In the genomic region with DNA sequence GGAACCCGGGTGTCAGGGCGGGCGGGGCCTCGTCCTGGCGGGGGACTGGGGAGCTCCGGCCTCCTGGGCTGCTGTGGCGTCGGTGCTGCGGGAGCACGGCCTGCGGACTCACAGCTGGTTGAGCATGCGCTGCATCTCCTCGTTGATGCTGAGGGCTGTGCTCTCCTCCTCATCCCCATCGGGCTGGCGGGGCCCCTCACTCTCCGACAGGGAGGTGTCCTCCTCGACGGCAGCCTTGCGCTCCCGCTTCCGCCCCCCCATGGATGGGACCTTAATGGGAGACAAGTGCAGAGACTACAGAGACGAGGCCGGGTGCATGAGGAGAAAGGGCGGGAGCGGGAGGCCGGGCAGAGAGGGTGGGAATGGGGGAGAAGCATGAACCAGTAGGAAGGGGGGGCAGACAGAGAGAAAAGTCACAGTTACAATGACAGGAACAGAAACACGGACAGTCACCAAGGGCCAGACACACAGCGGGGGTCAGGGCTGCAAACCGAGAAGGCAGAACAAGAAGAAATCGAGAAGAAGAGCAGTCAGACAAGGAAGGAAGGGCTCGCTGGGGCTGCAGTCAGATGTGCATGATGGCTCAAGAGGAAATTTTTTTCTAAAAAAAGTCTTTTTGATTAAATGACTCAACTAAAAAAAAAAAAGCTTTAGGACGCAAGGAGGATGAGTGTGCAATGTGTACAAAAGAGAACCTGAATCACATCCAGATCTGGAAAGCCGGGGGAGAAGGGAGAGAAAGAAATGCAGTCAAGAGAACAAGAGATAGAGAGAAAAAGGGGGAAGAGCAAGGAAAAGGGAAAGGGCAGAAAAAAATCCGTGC, we compare ENCODE assay signal across 1 cellular context.
TF ChIP-seq lines count a peak whose summit lies in the region.

No MANE protein-coding gene starts in this region.

TF ChIP-seq in GM23338, 12 proteins besides CTCF, POLR2A, EP300 and RAD21 (continued from another document):
- TF ChIP-seq, protein P1, sequence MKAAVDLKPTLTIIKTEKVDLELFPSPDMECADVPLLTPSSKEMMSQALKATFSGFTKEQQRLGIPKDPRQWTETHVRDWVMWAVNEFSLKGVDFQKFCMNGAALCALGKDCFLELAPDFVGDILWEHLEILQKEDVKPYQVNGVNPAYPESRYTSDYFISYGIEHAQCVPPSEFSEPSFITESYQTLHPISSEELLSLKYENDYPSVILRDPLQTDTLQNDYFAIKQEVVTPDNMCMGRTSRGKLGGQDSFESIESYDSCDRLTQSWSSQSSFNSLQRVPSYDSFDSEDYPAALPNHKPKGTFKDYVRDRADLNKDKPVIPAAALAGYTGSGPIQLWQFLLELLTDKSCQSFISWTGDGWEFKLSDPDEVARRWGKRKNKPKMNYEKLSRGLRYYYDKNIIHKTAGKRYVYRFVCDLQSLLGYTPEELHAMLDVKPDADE (IDR thresholded peaks at IDR 0.05): no peak
- TF ChIP-seq EZH2phosphoT487 (IDR thresholded peaks at IDR 0.05; ENCODE audit: unreplicated experiment): no peak
- TF ChIP-seq CREB1 (CRISPR knock-in tag; IDR thresholded peaks at IDR 0.05; ENCODE audit: low read depth): no peak
- no peak for TF ChIP-seq POLR2AphosphoS5 (IDR thresholded peaks at IDR 0.05; ENCODE audit: low read depth)
- TF ChIP-seq, protein P2, sequence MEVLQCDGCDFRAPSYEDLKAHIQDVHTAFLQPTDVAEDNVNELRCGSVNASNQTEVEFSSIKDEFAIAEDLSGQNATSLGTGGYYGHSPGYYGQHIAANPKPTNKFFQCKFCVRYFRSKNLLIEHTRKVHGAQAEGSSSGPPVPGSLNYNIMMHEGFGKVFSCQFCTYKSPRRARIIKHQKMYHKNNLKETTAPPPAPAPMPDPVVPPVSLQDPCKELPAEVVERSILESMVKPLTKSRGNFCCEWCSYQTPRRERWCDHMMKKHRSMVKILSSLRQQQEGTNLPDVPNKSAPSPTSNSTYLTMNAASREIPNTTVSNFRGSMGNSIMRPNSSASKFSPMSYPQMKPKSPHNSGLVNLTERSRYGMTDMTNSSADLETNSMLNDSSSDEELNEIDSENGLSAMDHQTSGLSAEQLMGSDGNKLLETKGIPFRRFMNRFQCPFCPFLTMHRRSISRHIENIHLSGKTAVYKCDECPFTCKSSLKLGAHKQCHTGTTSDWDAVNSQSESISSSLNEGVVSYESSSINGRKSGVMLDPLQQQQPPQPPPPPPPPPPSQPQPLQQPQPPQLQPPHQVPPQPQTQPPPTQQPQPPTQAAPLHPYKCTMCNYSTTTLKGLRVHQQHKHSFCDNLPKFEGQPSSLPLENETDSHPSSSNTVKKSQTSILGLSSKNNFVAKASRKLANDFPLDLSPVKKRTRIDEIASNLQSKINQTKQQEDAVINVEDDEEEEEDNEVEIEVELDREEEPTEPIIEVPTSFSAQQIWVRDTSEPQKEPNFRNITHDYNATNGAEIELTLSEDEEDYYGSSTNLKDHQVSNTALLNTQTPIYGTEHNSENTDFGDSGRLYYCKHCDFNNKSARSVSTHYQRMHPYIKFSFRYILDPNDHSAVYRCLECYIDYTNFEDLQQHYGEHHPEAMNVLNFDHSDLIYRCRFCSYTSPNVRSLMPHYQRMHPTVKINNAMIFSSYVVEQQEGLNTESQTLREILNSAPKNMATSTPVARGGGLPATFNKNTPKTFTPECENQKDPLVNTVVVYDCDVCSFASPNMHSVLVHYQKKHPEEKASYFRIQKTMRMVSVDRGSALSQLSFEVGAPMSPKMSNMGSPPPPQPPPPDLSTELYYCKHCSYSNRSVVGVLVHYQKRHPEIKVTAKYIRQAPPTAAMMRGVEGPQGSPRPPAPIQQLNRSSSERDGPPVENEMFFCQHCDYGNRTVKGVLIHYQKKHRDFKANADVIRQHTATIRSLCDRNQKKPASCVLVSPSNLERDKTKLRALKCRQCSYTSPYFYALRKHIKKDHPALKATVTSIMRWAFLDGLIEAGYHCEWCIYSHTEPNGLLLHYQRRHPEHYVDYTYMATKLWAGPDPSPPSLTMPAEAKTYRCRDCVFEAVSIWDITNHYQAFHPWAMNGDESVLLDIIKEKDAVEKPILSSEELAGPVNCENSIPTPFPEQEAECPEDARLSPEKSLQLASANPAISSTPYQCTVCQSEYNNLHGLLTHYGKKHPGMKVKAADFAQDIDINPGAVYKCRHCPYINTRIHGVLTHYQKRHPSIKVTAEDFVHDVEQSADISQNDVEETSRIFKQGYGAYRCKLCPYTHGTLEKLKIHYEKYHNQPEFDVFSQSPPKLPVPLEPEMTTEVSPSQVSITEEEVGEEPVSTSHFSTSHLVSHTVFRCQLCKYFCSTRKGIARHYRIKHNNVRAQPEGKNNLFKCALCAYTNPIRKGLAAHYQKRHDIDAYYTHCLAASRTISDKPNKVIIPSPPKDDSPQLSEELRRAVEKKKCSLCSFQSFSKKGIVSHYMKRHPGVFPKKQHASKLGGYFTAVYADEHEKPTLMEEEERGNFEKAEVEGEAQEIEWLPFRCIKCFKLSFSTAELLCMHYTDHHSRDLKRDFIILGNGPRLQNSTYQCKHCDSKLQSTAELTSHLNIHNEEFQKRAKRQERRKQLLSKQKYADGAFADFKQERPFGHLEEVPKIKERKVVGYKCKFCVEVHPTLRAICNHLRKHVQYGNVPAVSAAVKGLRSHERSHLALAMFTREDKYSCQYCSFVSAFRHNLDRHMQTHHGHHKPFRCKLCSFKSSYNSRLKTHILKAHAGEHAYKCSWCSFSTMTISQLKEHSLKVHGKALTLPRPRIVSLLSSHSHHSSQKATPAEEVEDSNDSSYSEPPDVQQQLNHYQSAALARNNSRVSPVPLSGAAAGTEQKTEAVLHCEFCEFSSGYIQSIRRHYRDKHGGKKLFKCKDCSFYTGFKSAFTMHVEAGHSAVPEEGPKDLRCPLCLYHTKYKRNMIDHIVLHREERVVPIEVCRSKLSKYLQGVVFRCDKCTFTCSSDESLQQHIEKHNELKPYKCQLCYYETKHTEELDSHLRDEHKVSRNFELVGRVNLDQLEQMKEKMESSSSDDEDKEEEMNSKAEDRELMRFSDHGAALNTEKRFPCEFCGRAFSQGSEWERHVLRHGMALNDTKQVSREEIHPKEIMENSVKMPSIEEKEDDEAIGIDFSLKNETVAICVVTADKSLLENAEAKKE (CRISPR knock-in tag; IDR thresholded peaks at IDR 0.05): no peak
- no peak for TF ChIP-seq ZNF331 (CRISPR knock-in tag; IDR thresholded peaks at IDR 0.05; ENCODE audit: low read depth)
- TF ChIP-seq, protein P3, sequence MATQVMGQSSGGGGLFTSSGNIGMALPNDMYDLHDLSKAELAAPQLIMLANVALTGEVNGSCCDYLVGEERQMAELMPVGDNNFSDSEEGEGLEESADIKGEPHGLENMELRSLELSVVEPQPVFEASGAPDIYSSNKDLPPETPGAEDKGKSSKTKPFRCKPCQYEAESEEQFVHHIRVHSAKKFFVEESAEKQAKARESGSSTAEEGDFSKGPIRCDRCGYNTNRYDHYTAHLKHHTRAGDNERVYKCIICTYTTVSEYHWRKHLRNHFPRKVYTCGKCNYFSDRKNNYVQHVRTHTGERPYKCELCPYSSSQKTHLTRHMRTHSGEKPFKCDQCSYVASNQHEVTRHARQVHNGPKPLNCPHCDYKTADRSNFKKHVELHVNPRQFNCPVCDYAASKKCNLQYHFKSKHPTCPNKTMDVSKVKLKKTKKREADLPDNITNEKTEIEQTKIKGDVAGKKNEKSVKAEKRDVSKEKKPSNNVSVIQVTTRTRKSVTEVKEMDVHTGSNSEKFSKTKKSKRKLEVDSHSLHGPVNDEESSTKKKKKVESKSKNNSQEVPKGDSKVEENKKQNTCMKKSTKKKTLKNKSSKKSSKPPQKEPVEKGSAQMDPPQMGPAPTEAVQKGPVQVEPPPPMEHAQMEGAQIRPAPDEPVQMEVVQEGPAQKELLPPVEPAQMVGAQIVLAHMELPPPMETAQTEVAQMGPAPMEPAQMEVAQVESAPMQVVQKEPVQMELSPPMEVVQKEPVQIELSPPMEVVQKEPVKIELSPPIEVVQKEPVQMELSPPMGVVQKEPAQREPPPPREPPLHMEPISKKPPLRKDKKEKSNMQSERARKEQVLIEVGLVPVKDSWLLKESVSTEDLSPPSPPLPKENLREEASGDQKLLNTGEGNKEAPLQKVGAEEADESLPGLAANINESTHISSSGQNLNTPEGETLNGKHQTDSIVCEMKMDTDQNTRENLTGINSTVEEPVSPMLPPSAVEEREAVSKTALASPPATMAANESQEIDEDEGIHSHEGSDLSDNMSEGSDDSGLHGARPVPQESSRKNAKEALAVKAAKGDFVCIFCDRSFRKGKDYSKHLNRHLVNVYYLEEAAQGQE (IDR thresholded peaks at IDR 0.05; ENCODE audit: unreplicated experiment): no peak
TF ChIP-seq in GM23338: peak in this region for 0.
